9 cellular contexts compared by ENCODE assay signal in genomic region chr5:32487008-32487407, GRCh38.
"Had no signal": no experiment of that assay in that cellular context is flagged by ENCODE, and none has a peak within 500 bp of the region (broad histone marks: within the 10 kb centered on the region; RNA-seq: fewer than 3 reads in every experiment).

No MANE protein-coding gene starts in this region.

- H3K27ac ChIP-seq: GM23248, HL-60 had no signal

- H3K9me3 ChIP-seq: HAP-1 had no signal

- H3K36me3 ChIP-seq: HAP-1 had no signal

- DNase-seq: GM23248, GOT3, H7, HFFc6, IMR-90 had no signal

- ATAC-seq: HCT116, K562 had no signal

- H3K4me3 ChIP-seq: GM23248, HAP-1, K562 had no signal
